Comparison of ENCODE assay signal across 1 cellular context in the genomic region with DNA sequence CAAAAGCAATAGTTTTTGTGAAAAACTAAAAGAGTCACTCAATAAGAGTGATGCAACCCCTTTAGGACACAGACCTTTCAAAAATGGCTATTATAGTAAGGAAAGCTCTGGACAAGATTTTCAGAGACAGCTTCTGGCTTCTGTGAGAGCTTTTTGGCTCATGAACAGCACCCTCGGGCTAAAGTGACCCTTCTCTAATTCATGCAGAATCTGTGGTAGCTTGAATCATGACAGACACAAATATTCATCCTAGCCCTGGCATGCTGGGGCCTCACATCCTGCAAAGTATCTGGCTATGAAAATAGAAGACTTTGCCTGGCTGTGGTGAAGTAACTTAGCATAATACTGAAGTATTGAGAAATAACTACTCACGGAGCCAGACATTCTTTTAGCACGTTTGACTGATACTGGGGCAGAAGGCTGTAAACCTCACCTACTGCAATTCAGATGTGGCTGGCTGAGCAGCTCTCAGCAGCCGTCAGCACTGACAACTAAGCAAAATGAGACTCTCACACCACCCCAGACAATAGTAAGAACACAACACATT.
TF ChIP-seq lines count a peak whose summit lies in the region.

No MANE protein-coding gene starts in this region.

TF ChIP-seq in HepG2, 621 proteins besides CTCF, POLR2A, EP300 and RAD21 (continued from another document):
- TF ChIP-seq, protein P1, sequence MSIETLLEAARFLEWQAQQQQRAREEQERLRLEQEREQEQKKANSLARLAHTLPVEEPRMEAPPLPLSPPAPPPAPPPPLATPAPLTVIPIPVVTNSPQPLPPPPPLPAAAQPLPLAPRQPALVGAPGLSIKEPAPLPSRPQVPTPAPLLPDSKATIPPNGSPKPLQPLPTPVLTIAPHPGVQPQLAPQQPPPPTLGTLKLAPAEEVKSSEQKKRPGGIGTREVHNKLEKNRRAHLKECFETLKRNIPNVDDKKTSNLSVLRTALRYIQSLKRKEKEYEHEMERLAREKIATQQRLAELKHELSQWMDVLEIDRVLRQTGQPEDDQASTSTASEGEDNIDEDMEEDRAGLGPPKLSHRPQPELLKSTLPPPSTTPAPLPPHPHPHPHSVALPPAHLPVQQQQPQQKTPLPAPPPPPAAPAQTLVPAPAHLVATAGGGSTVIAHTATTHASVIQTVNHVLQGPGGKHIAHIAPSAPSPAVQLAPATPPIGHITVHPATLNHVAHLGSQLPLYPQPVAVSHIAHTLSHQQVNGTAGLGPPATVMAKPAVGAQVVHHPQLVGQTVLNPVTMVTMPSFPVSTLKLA (IDR thresholded peaks at IDR 0.05) = no peak
- no peak for TF ChIP-seq AGO2 (optimal IDR thresholded peaks at IDR 0.05; ENCODE audit: low read depth, low read length)
- TF ChIP-seq, protein P2, sequence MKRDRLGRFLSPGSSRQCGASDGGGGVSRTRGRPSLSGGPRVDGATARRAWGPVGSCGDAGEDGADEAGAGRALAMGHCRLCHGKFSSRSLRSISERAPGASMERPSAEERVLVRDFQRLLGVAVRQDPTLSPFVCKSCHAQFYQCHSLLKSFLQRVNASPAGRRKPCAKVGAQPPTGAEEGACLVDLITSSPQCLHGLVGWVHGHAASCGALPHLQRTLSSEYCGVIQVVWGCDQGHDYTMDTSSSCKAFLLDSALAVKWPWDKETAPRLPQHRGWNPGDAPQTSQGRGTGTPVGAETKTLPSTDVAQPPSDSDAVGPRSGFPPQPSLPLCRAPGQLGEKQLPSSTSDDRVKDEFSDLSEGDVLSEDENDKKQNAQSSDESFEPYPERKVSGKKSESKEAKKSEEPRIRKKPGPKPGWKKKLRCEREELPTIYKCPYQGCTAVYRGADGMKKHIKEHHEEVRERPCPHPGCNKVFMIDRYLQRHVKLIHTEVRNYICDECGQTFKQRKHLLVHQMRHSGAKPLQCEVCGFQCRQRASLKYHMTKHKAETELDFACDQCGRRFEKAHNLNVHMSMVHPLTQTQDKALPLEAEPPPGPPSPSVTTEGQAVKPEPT (CRISPR knock-in tag; IDR thresholded peaks at IDR 0.05; ENCODE audit: low read depth) = no peak
- TF ChIP-seq ISL2 (CRISPR knock-in tag; IDR thresholded peaks at IDR 0.05) = no peak
- TF ChIP-seq, protein P3, sequence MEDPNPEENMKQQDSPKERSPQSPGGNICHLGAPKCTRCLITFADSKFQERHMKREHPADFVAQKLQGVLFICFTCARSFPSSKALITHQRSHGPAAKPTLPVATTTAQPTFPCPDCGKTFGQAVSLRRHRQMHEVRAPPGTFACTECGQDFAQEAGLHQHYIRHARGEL (CRISPR knock-in tag; IDR thresholded peaks at IDR 0.05) = no peak
- TF ChIP-seq SUZ12 (IDR thresholded peaks at IDR 0.05; ENCODE audit: low read depth, low read length) = no peak
- TF ChIP-seq, protein P4, sequence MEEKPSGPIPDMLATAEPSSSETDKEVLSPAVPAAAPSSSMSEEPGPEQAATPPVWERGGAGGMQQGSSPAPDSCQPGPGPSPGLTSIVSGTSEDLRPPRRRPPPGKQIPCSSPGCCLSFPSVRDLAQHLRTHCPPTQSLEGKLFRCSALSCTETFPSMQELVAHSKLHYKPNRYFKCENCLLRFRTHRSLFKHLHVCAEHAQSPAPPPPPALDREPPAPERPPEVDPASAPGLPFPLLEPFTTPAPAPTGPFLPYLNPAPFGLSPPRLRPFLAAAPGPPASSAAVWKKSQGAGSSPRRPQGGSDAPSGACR (CRISPR knock-in tag; IDR thresholded peaks at IDR 0.05) = no peak
TF ChIP-seq in HepG2: peak in this region for 0.
